In genomic region chrX:152520653-152521052, GRCh38 we compare ENCODE assay signal across 18 cellular contexts.
"Had no signal": no experiment of that assay in that cellular context is flagged by ENCODE, and none has a peak within 500 bp of the region (broad histone marks: within the 10 kb centered on the region; RNA-seq: fewer than 3 reads in every experiment).

No MANE protein-coding gene starts in this region.

- H3K27ac Mint-ChIP-seq: activated CD4-positive, alpha-beta T cell treated with anti-CD3 and anti-CD28 coated beads, Interleukin-2, amount 10 ng/mL, durations not matched to agents 7 days and 5 days; activated naive CD4-positive, alpha-beta T cell treated with anti-CD3 and anti-CD28 coated beads, Interleukin-2, amount 10 ng/mL, durations not matched to agents 7 days and 5 days; nephron; type B pancreatic cell had no signal

- H3K4me3 Mint-ChIP-seq: activated CD4-positive, alpha-beta T cell treated with anti-CD3 and anti-CD28 coated beads, Interleukin-2, amount 10 ng/mL, durations not matched to agents 7 days and 5 days; activated naive CD4-positive, alpha-beta T cell treated with anti-CD3 and anti-CD28 coated beads, Interleukin-2, amount 10 ng/mL, durations not matched to agents 7 days and 5 days; nephron; type B pancreatic cell had no signal

- DNase-seq: activated CD4-positive, alpha-beta T cell treated with anti-CD3 and anti-CD28 coated beads, Interleukin-2, amount 10 ng/mL, durations not matched to agents 7 days and 5 days; activated CD8-positive, alpha-beta memory T cell treated with anti-CD3 and anti-CD28 coated beads, Interleukin-2, amount 50 U/mL, for 4 hours; activated effector memory CD4-positive, alpha-beta T cell treated with Interleukin-2 at 50 U/mL for 16 hours; activated naive CD4-positive, alpha-beta T cell treated with anti-CD3 and anti-CD28 coated beads, Interleukin-2, amount 10 ng/mL, durations not matched to agents 7 days and 5 days; activated T-cell treated with anti-CD3 and anti-CD28 coated beads, Interleukin-2, amount 50 U/mL, for 48 hours; aorta; gastrocnemius medialis; heart left ventricle; left lung; midbrain; stimulated activated CD4-positive, alpha-beta T cell treated with anti-CD3 and anti-CD28 coated beads, Interleukin-4, amount 100 ng/mL, for 1 hour; stomach had no signal

- H3K4me1 ChIP-seq: gastrocnemius medialis, heart left ventricle, left lung, stomach had no signal

- H3K9me3 Mint-ChIP-seq: activated CD4-positive, alpha-beta T cell treated with anti-CD3 and anti-CD28 coated beads, Interleukin-2, amount 10 ng/mL, durations not matched to agents 7 days and 5 days; activated naive CD4-positive, alpha-beta T cell treated with anti-CD3 and anti-CD28 coated beads, Interleukin-2, amount 10 ng/mL, durations not matched to agents 7 days and 5 days; type B pancreatic cell had no signal

- H3K4me1 Mint-ChIP-seq: activated CD4-positive, alpha-beta T cell treated with anti-CD3 and anti-CD28 coated beads, Interleukin-2, amount 10 ng/mL, durations not matched to agents 7 days and 5 days; activated naive CD4-positive, alpha-beta T cell treated with anti-CD3 and anti-CD28 coated beads, Interleukin-2, amount 10 ng/mL, durations not matched to agents 7 days and 5 days; nephron had no signal

- H3K36me3 Mint-ChIP-seq: activated naive CD4-positive, alpha-beta T cell treated with anti-CD3 and anti-CD28 coated beads, Interleukin-2, amount 10 ng/mL, durations not matched to agents 7 days and 5 days; type B pancreatic cell had no signal

- H3K4me3 ChIP-seq: coronary artery, gastrocnemius medialis, heart left ventricle, left lung, smooth muscle cell, stomach had no signal

- H3K9me3 ChIP-seq: gastrocnemius medialis, heart left ventricle, left lung had no signal

- H3K27me3 Mint-ChIP-seq: activated CD4-positive, alpha-beta T cell treated with anti-CD3 and anti-CD28 coated beads, Interleukin-2, amount 10 ng/mL, durations not matched to agents 7 days and 5 days; activated naive CD4-positive, alpha-beta T cell treated with anti-CD3 and anti-CD28 coated beads, Interleukin-2, amount 10 ng/mL, durations not matched to agents 7 days and 5 days; type B pancreatic cell had no signal

- H3K27ac ChIP-seq: coronary artery, gastrocnemius medialis, heart left ventricle, left lung, stomach had no signal

- H3K36me3 ChIP-seq: gastrocnemius medialis, heart left ventricle, left lung, stomach had no signal

- H3K27me3 ChIP-seq: gastrocnemius medialis, heart left ventricle, left lung, stomach had no signal

- ATAC-seq: activated CD4-positive, CD25-positive, alpha-beta regulatory T cell treated with anti-CD3 and anti-CD28 coated beads, Interleukin-2, amount 50 U/mL, for 24 hours; gastrocnemius medialis; heart left ventricle; left lung; sciatic nerve had no signal
